Comparison of ENCODE assay signal across 8 cellular contexts in the genomic region with DNA sequence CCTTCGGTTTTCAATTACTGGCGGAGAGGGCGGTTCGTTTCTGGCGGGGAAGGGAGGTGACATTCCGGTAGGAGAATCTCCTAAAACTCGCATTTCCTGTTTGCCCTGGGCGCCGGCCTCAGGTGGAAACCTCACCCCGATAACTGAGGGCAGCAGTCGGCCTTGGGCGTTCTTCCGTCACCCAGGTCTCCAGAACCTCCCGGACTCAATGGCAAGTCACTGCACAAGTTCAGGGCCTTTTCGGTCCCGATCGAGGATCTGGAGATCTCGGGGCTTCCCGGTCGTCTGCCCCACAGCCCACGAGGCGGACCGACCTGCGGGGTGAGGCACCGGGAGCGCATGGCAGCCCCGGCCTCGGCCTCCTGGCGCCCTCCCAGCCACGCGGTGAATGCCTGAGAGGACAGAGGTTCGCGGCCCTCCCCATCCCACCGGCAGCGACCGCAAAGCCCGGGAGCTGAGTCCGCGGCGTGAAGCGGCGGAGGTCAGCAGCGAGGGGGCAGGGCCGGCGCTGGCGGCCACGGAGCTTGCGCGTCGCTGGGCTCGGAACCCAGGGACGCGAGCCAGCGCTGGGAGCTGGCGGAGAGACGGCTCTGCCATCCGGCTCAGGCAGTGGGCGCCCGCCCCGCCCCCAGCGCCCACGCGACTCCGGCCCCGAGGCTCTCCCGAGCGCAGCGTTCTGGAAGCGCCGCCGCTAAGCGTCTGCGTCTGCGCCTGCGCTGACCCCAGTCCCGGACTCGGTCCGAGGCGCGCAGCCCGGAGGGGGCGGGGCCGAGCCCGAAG. TPM values are rescaled to one million over a fixed set of nuclear protein-coding genes. Genes with fewer than 3 reads are reported as not detected.
DNase-seq lines count a peak whose midpoint lies in the region; ATAC-seq, FAIRE-seq and TF ChIP-seq lines count a peak whose summit lies in the region.

No MANE protein-coding gene starts in this region.

- no peaks in the 10 kb centered on the region for H3K36me3 ChIP-seq in bronchial epithelial cell (ENCODE audit: control insufficient read depth, insufficient read depth, low read length)

- TF ChIP-seq CTCF in A549 (IDR thresholded peaks at IDR 0.05) (no peak), WTC11 (IDR thresholded peaks at IDR 0.05) (no peak), bronchial epithelial cell (IDR thresholded peaks at IDR 0.05; ENCODE audit: insufficient read depth, low read length, severe bottlenecking) (no peak)

- peaks cover 2% of the 10 kb centered on the region for H3K27me3 ChIP-seq in bronchial epithelial cell (ENCODE audit: control insufficient read depth, insufficient read depth, low read length)

- H3K4me3 Mint-ChIP-seq in WTC11, result peak overlapping the region; percentile 75
- H3K4me3 Mint-ChIP-seq in immature natural killer cell, result peak overlapping the region; percentile 69 to 83 (median 79)

- H3K4me1 Mint-ChIP-seq in WTC11 (peaks cover 4% of the 10 kb centered on the region), immature natural killer cell (peaks cover 6 to 9% of the 10 kb centered on the region in 2 donors)

- WGBS in A549 (ENCODE audit: missing lambda C conversion rate), result 4% methylated on average over 15 of the region's 84 CpGs

- DNase-seq in A549 (ENCODE audit: low read depth in 1 of 2, low spot score in 1 of 2), result peak; percentile 88 to 91
- peak; percentile 80 for DNase-seq in NCI-H2171 treated with DMSO at 0.1 percent for 48 hours (lab: John Stamatoyannopoulos, UW)
- peak; percentile 96 for DNase-seq in WTC11 (ENCODE audit: low spot score)
- DNase-seq in bronchial epithelial cell (ENCODE audit: low read depth), result peak; percentile 83
- peak; percentile 89 to 91 (median 91) for DNase-seq in immature natural killer cell
- peak; percentile 70 for DNase-seq in smooth muscle cell of the brain vasculature (ENCODE audit: low read depth, low spot score)

- CTCF ChIA-PET in A549 (lab: Yijun Ruan, JAX), result interaction anchor here (0.6 to 4.4 kb wide), 7 partner anchors 9 to 225 kb away, joined by 3 to 16 read pairs (median 3); no protein-coding TSS in a partner anchor
- CTCF ChIA-PET in WTC11 (lab: Charles Lee), result interaction anchor here (1.9 to 4.4 kb wide), 2 partner anchors 70 to 200 kb away, joined by 8 to 35 read pairs; no protein-coding TSS in a partner anchor

- no peaks in the 10 kb centered on the region for H3K9me3 ChIP-seq in A549

- POLR2A ChIA-PET in A549 (lab: Yijun Ruan, JAX), result interaction anchor here (0.5 to 2.2 kb wide), 9 partner anchors 9 to 326 kb away, joined by 3 to 25 read pairs (median 3); a partner anchor contains a TSS
- POLR2A ChIA-PET in WTC11 (lab: Charles Lee), result interaction anchor here (0.6 to 1.1 kb wide), 4 partner anchors 36 to 245 kb away, joined by 3 to 6 read pairs (median 4); a partner anchor contains a TSS

- peak; percentile 43; the same call in 1 of the 2 replicates for TF ChIP-seq POLR2A in A549 (IDR thresholded peaks at IDR 0.05; ENCODE audit: low read length)

- TF ChIP-seq RAD21 in A549 (conservative IDR thresholded peaks at IDR 0.05 in 1 of 2, IDR thresholded peaks at IDR 0.05 in 1 of 2), result no peak; a peak in 2 of 5 replicates

- peaks cover 5% of the 10 kb centered on the region; the same call in 2 of the 3 replicates for H3K4me1 ChIP-seq in A549

- H3K9me3 Mint-ChIP-seq in WTC11 (no peaks in the 10 kb centered on the region), immature natural killer cell (no peaks in the 10 kb centered on the region)

- H3K4me3 ChIP-seq in A549 (peak overlapping the region; percentile 84), bronchial epithelial cell (ENCODE audit: low read depth, low read length) (peak overlapping the region; percentile 70)

- H3K36me3 Mint-ChIP-seq in WTC11 (no peaks in the 10 kb centered on the region), immature natural killer cell (no peaks in the 10 kb centered on the region)

- no peak for TF ChIP-seq EP300 in A549 (IDR thresholded peaks at IDR 0.05)

- H3K4me2 ChIP-seq in A549, result peak overlapping the region; percentile 99

- peak; percentile 88 to 94 for ATAC-seq in A549
- peak; percentile 72 for ATAC-seq in GM18861 (IDR thresholded peaks at IDR 0.05; ENCODE audit: unreplicated experiment)
- ATAC-seq in HG03066 (IDR thresholded peaks at IDR 0.05; ENCODE audit: low read depth, unreplicated experiment), result peak; percentile 78
- peak; percentile 73 for ATAC-seq in WTC11

- H3K27me3 Mint-ChIP-seq in WTC11 (ENCODE audit: low read depth), result peaks cover 6% of the 10 kb centered on the region; the same call in 1 of the 2 replicates
- H3K27me3 Mint-ChIP-seq in immature natural killer cell (ENCODE audit: low read depth in 3 of 3), result peaks cover 6 to 8% (median 8%) of the 10 kb centered on the region in 3 donors

- peak overlapping the region; percentile 45; the same call in 1 of the 2 replicates for H3K27ac Mint-ChIP-seq in WTC11
- H3K27ac Mint-ChIP-seq in immature natural killer cell, result peak overlapping the region; percentile 30 to 74 (median 58)

- H3K27ac ChIP-seq in A549, result peak overlapping the region; percentile 97 to 99

- FAIRE-seq in A549 (lab: Jason Lieb, UNC) (no peak), bronchial epithelial cell (lab: Jason Lieb, UNC) (no peak)

TF ChIP-seq in A549, 52 proteins besides CTCF, POLR2A, EP300 and RAD21 (continues in another document):
- TF ChIP-seq GATA3 (IDR thresholded peaks at IDR 0.05; ENCODE audit: borderline replicate concordance) (0 out of 2 replicates have a peak, but pooled peaks have one; percentile 8), FOXS1 (CRISPR knock-in tag; IDR thresholded peaks at IDR 0.05) (no peak), RFX5 (IDR thresholded peaks at IDR 0.05) (no peak)
- TF ChIP-seq, protein P1, sequence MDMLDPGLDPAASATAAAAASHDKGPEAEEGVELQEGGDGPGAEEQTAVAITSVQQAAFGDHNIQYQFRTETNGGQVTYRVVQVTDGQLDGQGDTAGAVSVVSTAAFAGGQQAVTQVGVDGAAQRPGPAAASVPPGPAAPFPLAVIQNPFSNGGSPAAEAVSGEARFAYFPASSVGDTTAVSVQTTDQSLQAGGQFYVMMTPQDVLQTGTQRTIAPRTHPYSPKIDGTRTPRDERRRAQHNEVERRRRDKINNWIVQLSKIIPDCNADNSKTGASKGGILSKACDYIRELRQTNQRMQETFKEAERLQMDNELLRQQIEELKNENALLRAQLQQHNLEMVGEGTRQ (IDR thresholded peaks at IDR 0.05), result no peak
- TF ChIP-seq, protein P2, sequence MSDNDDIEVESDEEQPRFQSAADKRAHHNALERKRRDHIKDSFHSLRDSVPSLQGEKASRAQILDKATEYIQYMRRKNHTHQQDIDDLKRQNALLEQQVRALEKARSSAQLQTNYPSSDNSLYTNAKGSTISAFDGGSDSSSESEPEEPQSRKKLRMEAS (IDR thresholded peaks at IDR 0.05), result peak; percentile 95
- TF ChIP-seq, protein P3, sequence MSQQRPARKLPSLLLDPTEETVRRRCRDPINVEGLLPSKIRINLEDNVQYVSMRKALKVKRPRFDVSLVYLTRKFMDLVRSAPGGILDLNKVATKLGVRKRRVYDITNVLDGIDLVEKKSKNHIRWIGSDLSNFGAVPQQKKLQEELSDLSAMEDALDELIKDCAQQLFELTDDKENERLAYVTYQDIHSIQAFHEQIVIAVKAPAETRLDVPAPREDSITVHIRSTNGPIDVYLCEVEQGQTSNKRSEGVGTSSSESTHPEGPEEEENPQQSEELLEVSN (IDR thresholded peaks at IDR 0.05; ENCODE audit: borderline replicate concordance, low read depth), result peak; percentile 86; the same call in 1 of the 2 replicates

TF ChIP-seq in WTC11, 78 proteins besides CTCF, POLR2A, EP300 and RAD21 (continues in another document):
- TF ChIP-seq, protein P4, sequence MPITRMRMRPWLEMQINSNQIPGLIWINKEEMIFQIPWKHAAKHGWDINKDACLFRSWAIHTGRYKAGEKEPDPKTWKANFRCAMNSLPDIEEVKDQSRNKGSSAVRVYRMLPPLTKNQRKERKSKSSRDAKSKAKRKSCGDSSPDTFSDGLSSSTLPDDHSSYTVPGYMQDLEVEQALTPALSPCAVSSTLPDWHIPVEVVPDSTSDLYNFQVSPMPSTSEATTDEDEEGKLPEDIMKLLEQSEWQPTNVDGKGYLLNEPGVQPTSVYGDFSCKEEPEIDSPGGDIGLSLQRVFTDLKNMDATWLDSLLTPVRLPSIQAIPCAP (CRISPR knock-in tag; IDR thresholded peaks at IDR 0.05), result 0 out of 2 replicates have a peak, but pooled peaks have one; percentile 1
- TF ChIP-seq, protein P5, sequence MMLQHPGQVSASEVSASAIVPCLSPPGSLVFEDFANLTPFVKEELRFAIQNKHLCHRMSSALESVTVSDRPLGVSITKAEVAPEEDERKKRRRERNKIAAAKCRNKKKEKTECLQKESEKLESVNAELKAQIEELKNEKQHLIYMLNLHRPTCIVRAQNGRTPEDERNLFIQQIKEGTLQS (CRISPR knock-in tag; conservative IDR thresholded peaks at IDR 0.05), result no peak
- TF ChIP-seq GRHL2 (CRISPR knock-in tag; IDR thresholded peaks at IDR 0.05; ENCODE audit: insufficient replicate concordance, severe bottlenecking) (no peak), NR2C2 (CRISPR knock-in tag; IDR thresholded peaks at IDR 0.05) (no peak; the same call in 1 of the 2 replicates), NFYB (CRISPR knock-in tag; conservative IDR thresholded peaks at IDR 0.05; ENCODE audit: low read depth) (no peak), NFATC4 (CRISPR knock-in tag; IDR thresholded peaks at IDR 0.05) (no peak), FOXP1 (CRISPR knock-in tag; IDR thresholded peaks at IDR 0.05; ENCODE audit: borderline replicate concordance) (peak; percentile 89; the same call in 1 of the 2 replicates), MYBL2 (CRISPR knock-in tag; IDR thresholded peaks at IDR 0.05) (0 out of 2 replicates have a peak, but pooled peaks have one; percentile 26)
- TF ChIP-seq, protein P6, sequence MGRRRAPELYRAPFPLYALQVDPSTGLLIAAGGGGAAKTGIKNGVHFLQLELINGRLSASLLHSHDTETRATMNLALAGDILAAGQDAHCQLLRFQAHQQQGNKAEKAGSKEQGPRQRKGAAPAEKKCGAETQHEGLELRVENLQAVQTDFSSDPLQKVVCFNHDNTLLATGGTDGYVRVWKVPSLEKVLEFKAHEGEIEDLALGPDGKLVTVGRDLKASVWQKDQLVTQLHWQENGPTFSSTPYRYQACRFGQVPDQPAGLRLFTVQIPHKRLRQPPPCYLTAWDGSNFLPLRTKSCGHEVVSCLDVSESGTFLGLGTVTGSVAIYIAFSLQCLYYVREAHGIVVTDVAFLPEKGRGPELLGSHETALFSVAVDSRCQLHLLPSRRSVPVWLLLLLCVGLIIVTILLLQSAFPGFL (CRISPR knock-in tag; IDR thresholded peaks at IDR 0.05; ENCODE audit: borderline replicate concordance), result peak; percentile 31; the same call in 1 of the 2 replicates

RNA-seq across cellular contexts. Expression of a gene that starts 58.4 kb away (rescaled TPM):
- polyA plus RNA-seq in A549 (2011; rRNA removed) (not detected in 2 replicates), A549 (2017; fragmentation: RNase III; extraction: RNeasy Plus Mini Kit Qiagen cat#74134 plus additional on column Dnase treatment) (0.03 to 0.05 TPM (median 0.03 TPM) in 3 replicates), immature natural killer cell (not detected)
- polyA plus RNA-seq in A549 (2012; cell fraction: cytosol; rRNA removed), result 0.01 TPM in 1 of 2 replicates, not detected in the other
- 0.05 TPM in 1 of 2 replicates, not detected in the other for polyA plus RNA-seq in A549 (2012; cell fraction: nucleus; rRNA removed)
- 0.12 TPM in 1 of 2 replicates, not detected in the other for polyA minus RNA-seq in A549 (2011; rRNA and poly(A)+ RNA removed)
- total RNA-seq in WTC11 (2021) (0.11 TPM in 1 of 3 replicates, not detected in the others), bronchial epithelial cell (not detected in 2 replicates)

Comparison
In these comparisons a context has a peak if more than half of its experiments do, and no peak if none do; other contexts are left out.
1. Peak in every context shown above with its lines: DNase-seq, ATAC-seq, H3K4me3 ChIP-seq and H3K27ac ChIP-seq.